In genomic region chr14:64185184-64185583, GRCh38 we compare ENCODE assay signal across 19 cellular contexts.
DNase-seq lines count a peak whose midpoint lies in the region; ATAC-seq, FAIRE-seq and TF ChIP-seq lines count a peak whose summit lies in the region.
"Had no signal": no experiment of that assay in that cellular context is flagged by ENCODE, and none has a peak within 500 bp of the region (broad histone marks: within the 10 kb centered on the region; RNA-seq: fewer than 3 reads in every experiment).

No MANE protein-coding gene starts in this region.

- TF ChIP-seq EP300 in A549 (IDR thresholded peaks at IDR 0.05) (no peak), K562 (IDR thresholded peaks at IDR 0.05; ENCODE audit: low read length) (no peak)

- H3K36me3 ChIP-seq in K562 (ENCODE audit: control insufficient read depth, insufficient read depth, low read length) (no peaks in the 10 kb centered on the region), Peyer's patch (peaks cover 0 to 61% (median 0%) of the 10 kb centered on the region in 3 donors)

- no peak for FAIRE-seq in A549 (lab: Jason Lieb, UNC)
- FAIRE-seq in K562 (lab: Jason Lieb, UNC): no peak

- H3K4me2 ChIP-seq in A549: no peak overlapping the region
- H3K4me2 ChIP-seq in K562 (ENCODE audit: insufficient read depth, low read length): no peak overlapping the region
- H3K4me2 ChIP-seq: BLaER1 treated with 17β-estradiol and CSF1 and Interleukin-3, amounts not matched to agents 10 nM and 100 nM had no signal

- no peak overlapping the region for H3K9ac ChIP-seq in K562 (ENCODE audit: insufficient read depth in 1 of 2, low read depth in 2 of 2, low read length in 2 of 2)
- H3K9ac ChIP-seq: BLaER1 treated with 17β-estradiol and CSF1 and Interleukin-3, amounts not matched to agents 10 nM and 100 nM had no signal

- WGBS in A549 (ENCODE audit: missing lambda C conversion rate): 62% methylated on average over 1 of the region's 1 CpG
- WGBS in K562 (ENCODE audit: insufficient coverage, low coverage, missing lambda C conversion rate): 0% methylated on average over 1 of the region's 1 CpG

- POLR2A ChIA-PET in A549 (lab: Yijun Ruan, JAX): no interaction called here
- POLR2A ChIA-PET in K562 (lab: Yijun Ruan, JAX): no interaction called here

- TF ChIP-seq POLR2A in A549 (IDR thresholded peaks at IDR 0.05; ENCODE audit: low read length): no peak
- no peak for TF ChIP-seq POLR2A in K562 (conservative IDR thresholded peaks at IDR 0.05)
- no peak for TF ChIP-seq POLR2A in Peyer's patch (IDR thresholded peaks at IDR 0.05)

- no peaks in the 10 kb centered on the region for H4K20me1 ChIP-seq in K562 (replicated peaks; ENCODE audit: control insufficient read depth, insufficient read depth, low read length)
- H4K20me1 ChIP-seq: BLaER1 treated with 17β-estradiol and CSF1 and Interleukin-3, amounts not matched to agents 10 nM and 100 nM had no signal

- H3K79me2 ChIP-seq in K562 (ENCODE audit: control insufficient read depth, insufficient read depth, low read length): no peaks in the 10 kb centered on the region

- TF ChIP-seq CTCF in A549 (IDR thresholded peaks at IDR 0.05) (no peak), K562 (IDR thresholded peaks at IDR 0.05 in 2 of 3, conservative IDR thresholded peaks at IDR 0.05 in 1 of 3; ENCODE audit: insufficient read depth in 2 of 3, low read depth in 1 of 3, low read length in 3 of 3) (no peak), Peyer's patch (IDR thresholded peaks at IDR 0.05) (no peak)

- peak; percentile 50 for DNase-seq in NCI-H2171 treated with DMSO at 0.1 percent for 48 hours (lab: John Stamatoyannopoulos, UW)
- DNase-seq in NCI-H2171 (lab: John Stamatoyannopoulos, UW): no peak
- no peak for DNase-seq in A549 (ENCODE audit: low read depth in 1 of 2, low spot score in 1 of 2)
- no peak for DNase-seq in K562 (ENCODE audit: extremely low read depth in 1 of 4, low spot score in 3 of 4)
- DNase-seq in stimulated activated effector memory CD8-positive, alpha-beta T cell treated with anti-CD3 and anti-CD28 coated beads, Interleukin-12 subunit alpha, Interleukin-12 subunit beta, amount 100 ng/mL, for 72 hours (ENCODE audit: low spot score in 2 of 2): no peak
- no peak for DNase-seq in Peyer's patch
- DNase-seq: Calu3; CD8-positive, alpha-beta T cell; DMS79 treated with DMSO at 0.1 percent for 48 hours; GF-D8; GOT3; H7; HFFc6 had no signal

- H3K4me1 ChIP-seq in A549 (no peaks in the 10 kb centered on the region), K562 (replicated peaks in 1 of 2; ENCODE audit: control insufficient read depth in 2 of 2, insufficient read depth in 2 of 2, low read length in 2 of 2) (no peaks in the 10 kb centered on the region; a peak in 1 of 5 replicates), Peyer's patch (no peaks in the 10 kb centered on the region)
- H3K4me1 ChIP-seq: BLaER1 treated with 17β-estradiol and CSF1 and Interleukin-3, amounts not matched to agents 10 nM and 100 nM had no signal

- in situ Hi-C loops in K562 (cut with MboI): no loop called here

- TF ChIP-seq RAD21 in A549 (conservative IDR thresholded peaks at IDR 0.05 in 1 of 2, IDR thresholded peaks at IDR 0.05 in 1 of 2) (no peak), K562 (CRISPR knock-in tag; conservative IDR thresholded peaks at IDR 0.05 in 1 of 2, IDR thresholded peaks at IDR 0.05 in 1 of 2) (no peak)

- no peak overlapping the region for H3K4me3 Mint-ChIP-seq in stimulated activated effector memory CD8-positive, alpha-beta T cell treated with anti-CD3 and anti-CD28 coated beads, Interleukin-12 subunit alpha, Interleukin-12 subunit beta, amount 100 ng/mL, for 72 hours
- H3K4me3 Mint-ChIP-seq: B cell; CD8-positive, alpha-beta T cell; HFFc6 had no signal

- H3K9me3 Mint-ChIP-seq in stimulated activated effector memory CD8-positive, alpha-beta T cell treated with anti-CD3 and anti-CD28 coated beads, Interleukin-12 subunit alpha, Interleukin-12 subunit beta, amount 100 ng/mL, for 72 hours: no peaks in the 10 kb centered on the region
- H3K9me3 Mint-ChIP-seq: CD8-positive, alpha-beta T cell; HFFc6 had no signal

- no peak overlapping the region for H3K27ac ChIP-seq in A549
- no peak overlapping the region for H3K27ac ChIP-seq in K562 (ENCODE audit: extremely low read depth, low read depth, low read length)
- H3K27ac ChIP-seq in Peyer's patch: no peak overlapping the region
- H3K27ac ChIP-seq: 22Rv1; BLaER1 treated with 17β-estradiol and CSF1 and Interleukin-3, amounts not matched to agents 10 nM and 100 nM; HL-60 had no signal

- H3K4me1 Mint-ChIP-seq in stimulated activated effector memory CD8-positive, alpha-beta T cell treated with anti-CD3 and anti-CD28 coated beads, Interleukin-12 subunit alpha, Interleukin-12 subunit beta, amount 100 ng/mL, for 72 hours: no peaks in the 10 kb centered on the region
- H3K4me1 Mint-ChIP-seq: B cell had no signal

- no TSS peak for BruUV-seq in K562 (replicated peaks; lab: Mats Ljungman, UMichigan)

- no peaks in the 10 kb centered on the region for H3K9me1 ChIP-seq in K562 (ENCODE audit: control insufficient read depth, insufficient read depth, low read length)

- H3K27me3 ChIP-seq in K562 (ENCODE audit: control insufficient read depth in 2 of 2, insufficient read depth in 2 of 2, low read length in 2 of 2): no peaks in the 10 kb centered on the region
- H3K27me3 ChIP-seq in Peyer's patch: no peaks in the 10 kb centered on the region
- H3K27me3 ChIP-seq: BLaER1 treated with 17β-estradiol and CSF1 and Interleukin-3, amounts not matched to agents 10 nM and 100 nM had no signal

- H3K4me3 ChIP-seq in A549 (no peak overlapping the region), K562 (no peak overlapping the region), Peyer's patch (no peak overlapping the region)
- H3K4me3 ChIP-seq: BLaER1 treated with 17β-estradiol and CSF1 and Interleukin-3, amounts not matched to agents 10 nM and 100 nM had no signal

- CTCF ChIA-PET in A549 (lab: Yijun Ruan, JAX) (no interaction called here), K562 (lab: Yijun Ruan, JAX; ENCODE audit: low intra/inter-chr PET ratio) (no interaction called here)

- ATAC-seq in A549: no peak
- no peak for ATAC-seq in K562
- ATAC-seq in stimulated activated effector memory CD8-positive, alpha-beta T cell treated with anti-CD3 and anti-CD28 coated beads, Interleukin-12 subunit alpha, Interleukin-12 subunit beta, amount 100 ng/mL, for 72 hours: peak; percentile 19
- no peak for ATAC-seq in GM21381 (IDR thresholded peaks at IDR 0.05; ENCODE audit: unreplicated experiment)
- ATAC-seq: CD8-positive, alpha-beta T cell; HCT116 had no signal

- H3K36me3 Mint-ChIP-seq in stimulated activated effector memory CD8-positive, alpha-beta T cell treated with anti-CD3 and anti-CD28 coated beads, Interleukin-12 subunit alpha, Interleukin-12 subunit beta, amount 100 ng/mL, for 72 hours: peaks cover 67% of the 10 kb centered on the region

- H2AFZ ChIP-seq in K562 (ENCODE audit: low read depth, low read length): no peak overlapping the region

- intact Hi-C loops in K562 (cut with micrococcal nuclease): no loop called here

- H3K9me3 ChIP-seq in A549: no peaks in the 10 kb centered on the region
- H3K9me3 ChIP-seq in K562 (replicated peaks; ENCODE audit: control insufficient read depth, insufficient read depth, low read depth, low read length): no peaks in the 10 kb centered on the region
- H3K9me3 ChIP-seq in Peyer's patch: no peaks in the 10 kb centered on the region

- peak overlapping the region; percentile 74 for H3K27ac Mint-ChIP-seq in stimulated activated effector memory CD8-positive, alpha-beta T cell treated with anti-CD3 and anti-CD28 coated beads, Interleukin-12 subunit alpha, Interleukin-12 subunit beta, amount 100 ng/mL, for 72 hours
- H3K27ac Mint-ChIP-seq: B cell; CD8-positive, alpha-beta T cell; HFFc6 had no signal

TF ChIP-seq in A549, 52 proteins besides CTCF, POLR2A, EP300 and RAD21 (continues in another document):
- TF ChIP-seq JUNB (IDR thresholded peaks at IDR 0.05) (no peak), HMGXB4 (CRISPR knock-in tag; IDR thresholded peaks at IDR 0.05; ENCODE audit: borderline replicate concordance) (no peak), MAFK (IDR thresholded peaks at IDR 0.05; ENCODE audit: partially characterized antibody) (peak; percentile 58)

TF ChIP-seq in K562, 482 proteins besides CTCF, POLR2A, EP300 and RAD21:
- TF ChIP-seq SREBF1 (IDR thresholded peaks at IDR 0.05; ENCODE audit: borderline replicate concordance, low read depth, low read length) (no peak), ZNF316 (IDR thresholded peaks at IDR 0.05) (peak; percentile 64)
